8 cellular contexts compared by ENCODE assay signal in genomic region chr6:142537612-142538478, GRCh38.
DNase-seq lines count a peak whose midpoint lies in the region; ATAC-seq and TF ChIP-seq lines count a peak whose summit lies in the region.

No MANE protein-coding gene starts in this region.

- H3K4me3 Mint-ChIP-seq in activated T-helper 1 cell treated with anti-CD3 and anti-CD28 coated beads, Interleukin-12 subunit alpha, Interleukin-12 subunit beta, Interleukin-2, Interleukin-4 antibody, amounts not matched to agents 30 ng/mL and 10 ng/mL and 1 ng/mL, durations not matched to agents 14 hours and 24 hours and 36 hours, result no peak overlapping the region

- no peaks in the 10 kb centered on the region for H3K27me3 ChIP-seq in esophagus muscularis mucosa

- peak in 2 of 3 experiments; percentile 26 to 58 for TF ChIP-seq CTCF in esophagus muscularis mucosa (IDR thresholded peaks at IDR 0.05)

- no peak for TF ChIP-seq POLR2A in esophagus muscularis mucosa (IDR thresholded peaks at IDR 0.05; ENCODE audit: low read depth)

- intact Hi-C loops in esophagus muscularis mucosa (cut with DNase I) (loop anchor here (10.0 kb wide), 1 partner anchor 63 kb away; no protein-coding TSS in a partner anchor), left colon (cut with DNase I, micrococcal nuclease) (no loop called here)
- intact Hi-C loops in activated T-helper 1 cell treated with anti-CD3 and anti-CD28 coated beads, Interleukin-12 subunit alpha, Interleukin-12 subunit beta, Interleukin-2, Interleukin-4 antibody, amounts not matched to agents 30 ng/mL and 10 ng/mL and 1 ng/mL, durations not matched to agents 14 hours and 24 hours and 36 hours (cut with micrococcal nuclease), result no loop called here

- ATAC-seq in left colon, result no peak
- ATAC-seq in HG03108 (IDR thresholded peaks at IDR 0.05; ENCODE audit: unreplicated experiment), result no peak

- H3K27ac Mint-ChIP-seq in activated T-helper 1 cell treated with anti-CD3 and anti-CD28 coated beads, Interleukin-12 subunit alpha, Interleukin-12 subunit beta, Interleukin-2, Interleukin-4 antibody, amounts not matched to agents 30 ng/mL and 10 ng/mL and 1 ng/mL, durations not matched to agents 14 hours and 24 hours and 36 hours, result no peak overlapping the region

- WGBS in esophagus muscularis mucosa, result 80% methylated on average over 11 of the region's 11 CpGs

- H3K27ac ChIP-seq in esophagus muscularis mucosa (replicated peaks in 1 of 4), result no peak overlapping the region

- no peaks in the 10 kb centered on the region for H3K4me1 Mint-ChIP-seq in activated T-helper 1 cell treated with anti-CD3 and anti-CD28 coated beads, Interleukin-12 subunit alpha, Interleukin-12 subunit beta, Interleukin-2, Interleukin-4 antibody, amounts not matched to agents 30 ng/mL and 10 ng/mL and 1 ng/mL, durations not matched to agents 14 hours and 24 hours and 36 hours (ENCODE audit: low read depth)

- peaks cover 30% of the 10 kb centered on the region for H3K9me3 Mint-ChIP-seq in activated T-helper 1 cell treated with anti-CD3 and anti-CD28 coated beads, Interleukin-12 subunit alpha, Interleukin-12 subunit beta, Interleukin-2, Interleukin-4 antibody, amounts not matched to agents 30 ng/mL and 10 ng/mL and 1 ng/mL, durations not matched to agents 14 hours and 24 hours and 36 hours

- H3K4me3 ChIP-seq in esophagus muscularis mucosa, result no peak overlapping the region

- peak; percentile 9 to 15 for DNase-seq in stimulated activated CD4-positive, alpha-beta T cell treated with anti-CD3 and anti-CD28 coated beads, Interleukin-2, amount 100 ng/mL, for 48 hours
- no peak for DNase-seq in stimulated activated CD4-positive, alpha-beta T cell treated with anti-CD3 and anti-CD28 coated beads, Interleukin-4, amount 100 ng/mL, for 24 hours
- DNase-seq in NCI-H69 (lab: John Stamatoyannopoulos, UW) (peak; percentile 65), esophagus muscularis mucosa (ENCODE audit: extremely low spot score) (no peak), left colon (no peak), A172 (ENCODE audit: low spot score) (no peak)
- DNase-seq in activated T-helper 1 cell treated with anti-CD3 and anti-CD28 coated beads, Interleukin-12 subunit alpha, Interleukin-12 subunit beta, Interleukin-2, Interleukin-4 antibody, amounts not matched to agents 30 ng/mL and 10 ng/mL and 1 ng/mL, durations not matched to agents 14 hours and 24 hours and 36 hours (ENCODE audit: low spot score), result no peak

- no peaks in the 10 kb centered on the region for H3K36me3 ChIP-seq in esophagus muscularis mucosa

- H3K36me3 Mint-ChIP-seq in activated T-helper 1 cell treated with anti-CD3 and anti-CD28 coated beads, Interleukin-12 subunit alpha, Interleukin-12 subunit beta, Interleukin-2, Interleukin-4 antibody, amounts not matched to agents 30 ng/mL and 10 ng/mL and 1 ng/mL, durations not matched to agents 14 hours and 24 hours and 36 hours (ENCODE audit: low read depth), result no peaks in the 10 kb centered on the region

- H3K4me1 ChIP-seq in esophagus muscularis mucosa, result peaks cover 0 to 7% (median 5%) of the 10 kb centered on the region in 4 donors

- no peaks in the 10 kb centered on the region for H3K9me3 ChIP-seq in esophagus muscularis mucosa

- H3K27me3 Mint-ChIP-seq in activated T-helper 1 cell treated with anti-CD3 and anti-CD28 coated beads, Interleukin-12 subunit alpha, Interleukin-12 subunit beta, Interleukin-2, Interleukin-4 antibody, amounts not matched to agents 30 ng/mL and 10 ng/mL and 1 ng/mL, durations not matched to agents 14 hours and 24 hours and 36 hours (ENCODE audit: insufficient read depth), result no peaks in the 10 kb centered on the region

- TF ChIP-seq EP300 in esophagus muscularis mucosa (IDR thresholded peaks at IDR 0.05), result no peak

Comparison
In these comparisons a context has a peak if more than half of its experiments do, and no peak if none do; other contexts are left out.
1. DNase-seq: peak in stimulated activated CD4-positive, alpha-beta T cell treated with anti-CD3 and anti-CD28 coated beads, Interleukin-2, amount 100 ng/mL, for 48 hours (2 of 2) and NCI-H69 (single experiment); none in stimulated activated CD4-positive, alpha-beta T cell treated with anti-CD3 and anti-CD28 coated beads, Interleukin-4, amount 100 ng/mL, for 24 hours (single experiment), esophagus muscularis mucosa (single experiment), left colon (0 of 2), activated T-helper 1 cell treated with anti-CD3 and anti-CD28 coated beads, Interleukin-12 subunit alpha, Interleukin-12 subunit beta, Interleukin-2, Interleukin-4 antibody, amounts not matched to agents 30 ng/mL and 10 ng/mL and 1 ng/mL, durations not matched to agents 14 hours and 24 hours and 36 hours (single experiment) and A172 (single experiment).